8 cellular contexts compared by ENCODE assay signal in the genomic region with DNA sequence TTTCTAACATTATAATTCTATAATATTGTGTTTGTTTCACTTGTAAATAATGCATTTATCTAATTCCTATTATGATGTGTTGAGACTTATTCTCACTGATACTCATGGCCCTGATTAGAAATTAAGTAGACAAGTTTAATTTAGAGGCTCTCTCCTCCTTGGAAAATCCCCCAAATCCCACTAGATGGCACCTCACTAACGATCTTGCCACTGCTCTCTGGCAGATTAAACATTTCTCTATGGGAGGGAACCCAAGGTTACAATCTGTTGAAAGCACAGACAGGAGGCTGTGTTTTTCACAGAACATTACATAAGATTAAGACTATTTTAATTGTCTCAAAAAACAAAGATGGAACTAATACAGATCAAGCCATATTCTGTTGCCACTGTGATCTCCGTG.
DNase-seq lines count a peak whose midpoint lies in the region; ATAC-seq and TF ChIP-seq lines count a peak whose summit lies in the region.

No MANE protein-coding gene starts in this region.

- H3K36me3 ChIP-seq in hepatocyte (replicated peaks; ENCODE audit: insufficient read depth, low read depth) = no peaks in the 10 kb centered on the region

- H3K9me2 ChIP-seq in hepatocyte (replicated peaks; ENCODE audit: insufficient read depth) = no peaks in the 10 kb centered on the region

- POLR2A ChIA-PET in RWPE1 (lab: Yijun Ruan, JAX; ENCODE audit: low non-redundant PET) = no interaction called here

- H3K4me1 ChIP-seq in hepatocyte (ENCODE audit: insufficient read depth) = no peaks in the 10 kb centered on the region

- no peaks in the 10 kb centered on the region for H3K9me3 ChIP-seq in hepatocyte (ENCODE audit: low read depth)

- CTCF ChIA-PET in RWPE1 (lab: Yijun Ruan, JAX) = interaction anchor here (0.5 to 0.6 kb wide), 3 partner anchors 139 to 1273 kb away, joined by 3 read pairs; no protein-coding TSS in a partner anchor

- ATAC-seq in HG03175 (IDR thresholded peaks at IDR 0.05; ENCODE audit: unreplicated experiment) = no peak
- ATAC-seq in HG03432 (IDR thresholded peaks at IDR 0.05; ENCODE audit: unreplicated experiment) = no peak

- DNase-seq in LNCaP clone FGC (ENCODE audit: low read depth) = no peak
- peak; percentile 0 for DNase-seq in RWPE1 (ENCODE audit: low spot score)
- DNase-seq in hepatocyte (ENCODE audit: low spot score) = peak; percentile 39
- DNase-seq in activated CD8-positive, alpha-beta memory T cell treated with anti-CD3 and anti-CD28 coated beads, Interleukin-2, amount 50 U/mL, for 4 hours = no peak
- no peak for DNase-seq in SHP77 treated with DMSO at 0.1 percent for 48 hours (lab: John Stamatoyannopoulos, UW)

- H3K4me2 ChIP-seq in hepatocyte = no peak overlapping the region

- H3K79me2 ChIP-seq in hepatocyte = no peaks in the 10 kb centered on the region

- no peaks in the 10 kb centered on the region for H3K27me3 ChIP-seq in hepatocyte

- H3K4me3 ChIP-seq in LNCaP clone FGC (ENCODE audit: low read depth, low read length) (no peak overlapping the region), hepatocyte (no peak overlapping the region)

- WGBS in hepatocyte (ENCODE audit: low lambda C conversion rate, missing lambda C conversion rate) = 29% methylated on average over 2 of the region's 2 CpGs

- TF ChIP-seq CTCF in C4-2B (conservative IDR thresholded peaks at IDR 0.05) (peak; percentile 65), LNCaP clone FGC (IDR thresholded peaks at IDR 0.05; ENCODE audit: control insufficient read depth, extremely low read depth, insufficient read depth) (peak; percentile 44; the same call in 1 of the 2 replicates), RWPE1 (conservative IDR thresholded peaks at IDR 0.05; ENCODE audit: low read depth) (no peak; the same call in 1 of the 2 replicates), hepatocyte (IDR thresholded peaks at IDR 0.05; ENCODE audit: poor library complexity) (peak; percentile 48)

- H4K20me1 ChIP-seq in hepatocyte (ENCODE audit: insufficient read depth, poor library complexity, severe bottlenecking) = no peaks in the 10 kb centered on the region

- no peak overlapping the region for H2AFZ ChIP-seq in hepatocyte

- H3K27ac ChIP-seq in C4-2B (no peak overlapping the region), RWPE1 (no peak overlapping the region), hepatocyte (no peak overlapping the region)

Comparison
In these comparisons a context has a peak if more than half of its experiments do, and no peak if none do; other contexts are left out.
1. DNase-seq: peak in RWPE1 (single experiment) and hepatocyte (single experiment); none in LNCaP clone FGC (single experiment), activated CD8-positive, alpha-beta memory T cell treated with anti-CD3 and anti-CD28 coated beads, Interleukin-2, amount 50 U/mL, for 4 hours (single experiment) and SHP77 treated with DMSO at 0.1 percent for 48 hours (single experiment).